Comparison of ENCODE assay signal across 21 cellular contexts in genomic region chr15:65088643-65089021, GRCh38. TPM values are rescaled to one million over a fixed set of nuclear protein-coding genes. Genes with fewer than 3 reads are reported as not detected.
DNase-seq lines count a peak whose midpoint lies in the region; ATAC-seq and TF ChIP-seq lines count a peak whose summit lies in the region.
"Had no signal": no experiment of that assay in that cellular context is flagged by ENCODE, and none has a peak within 500 bp of the region (broad histone marks: within the 10 kb centered on the region; RNA-seq: fewer than 3 reads in every experiment).

No MANE protein-coding gene starts in this region.

- H3K4me3 ChIP-seq in IMR-90 (ENCODE audit: insufficient read depth, low read depth, low read length): no peak overlapping the region
- H3K4me3 ChIP-seq in gastroesophageal sphincter: no peak overlapping the region
- no peak overlapping the region for H3K4me3 ChIP-seq in mucosa of descending colon
- H3K4me3 ChIP-seq in testis: no peak overlapping the region

- H2AK5ac ChIP-seq in IMR-90 (ENCODE audit: low read depth, low read length): peak overlapping the region; percentile 71; the same call in 1 of the 2 replicates

- H2BK20ac ChIP-seq in IMR-90 (ENCODE audit: low read depth, low read length): no peak overlapping the region; the same call in 1 of the 2 replicates

- peak overlapping the region; percentile 0; the same call in 1 of the 2 replicates for H4K5ac ChIP-seq in IMR-90 (ENCODE audit: low read depth, low read length)

- H3K4me1 ChIP-seq in IMR-90 (ENCODE audit: control insufficient read depth, insufficient read depth, low read length): peaks cover 30% of the 10 kb centered on the region
- H3K4me1 ChIP-seq in gastroesophageal sphincter: peaks cover 8 to 100% (median 47%) of the 10 kb centered on the region in 3 donors
- H3K4me1 ChIP-seq in mucosa of descending colon (ENCODE audit: low read depth): peaks cover 24% of the 10 kb centered on the region
- H3K4me1 ChIP-seq in testis: peaks cover 42% of the 10 kb centered on the region

- no peak overlapping the region for H3K23ac ChIP-seq in IMR-90 (ENCODE audit: low read depth, low read length)

- in situ Hi-C loops in IMR-90 (cut with MboI; ENCODE audit: low sequenced_read_pairs): loop anchor here (5.0 to 10.0 kb wide), 2 partner anchors 36 to 54 kb away; no protein-coding TSS in a partner anchor

- BruUV-seq in IMR-90 (replicated peaks; lab: Mats Ljungman, UMichigan): no TSS peak

- no peak overlapping the region for H2BK5ac ChIP-seq in IMR-90 (ENCODE audit: low read depth, low read length, poor library complexity, severe bottlenecking)

- no peaks in the 10 kb centered on the region for H3K9me3 Mint-ChIP-seq in activated T-helper 17 cell treated with anti-CD3 and anti-CD28 coated beads, Interleukin-2, amount 50 U/mL, for 72 hours

- H3K27me3 ChIP-seq in IMR-90 (ENCODE audit: control insufficient read depth, insufficient read depth, low read length): peaks cover 26% of the 10 kb centered on the region
- H3K27me3 ChIP-seq in gastroesophageal sphincter: no peaks in the 10 kb centered on the region
- no peaks in the 10 kb centered on the region for H3K27me3 ChIP-seq in testis

- CTCF ChIA-PET in IMR-90 (lab: Yijun Ruan, JAX): interaction anchor here (1.9 kb wide), 1 partner anchor 13 kb away, joined by 9 read pairs; no protein-coding TSS in a partner anchor

- no peak overlapping the region for H2AK9ac ChIP-seq in IMR-90 (replicated peaks; ENCODE audit: low read depth, low read length, poor library complexity)

- no peak overlapping the region; the same call in 1 of the 2 replicates for H3K27ac ChIP-seq in IMR-90 (ENCODE audit: insufficient read depth, low read length)
- peak overlapping the region; percentile 88 to 98 (median 90) for H3K27ac ChIP-seq in gastroesophageal sphincter
- H3K27ac ChIP-seq in testis: peak overlapping the region; percentile 73 to 78
- H3K27ac ChIP-seq: VCaP had no signal

- no peaks in the 10 kb centered on the region for H3K36me3 ChIP-seq in IMR-90 (ENCODE audit: control insufficient read depth, insufficient read depth, low read length)
- no peaks in the 10 kb centered on the region for H3K36me3 ChIP-seq in gastroesophageal sphincter
- no peaks in the 10 kb centered on the region for H3K36me3 ChIP-seq in mucosa of descending colon (ENCODE audit: low read depth)
- no peaks in the 10 kb centered on the region for H3K36me3 ChIP-seq in testis (ENCODE audit: low read depth, missing control alignments)

- TF ChIP-seq POLR2A in IMR-90 (IDR thresholded peaks at IDR 0.05; ENCODE audit: low read depth, low read length) (no peak), gastroesophageal sphincter (IDR thresholded peaks at IDR 0.05) (no peak), testis (IDR thresholded peaks at IDR 0.05) (no peak)

- dilution Hi-C loops in IMR-90 (cut with HindIII; ENCODE audit: low sequenced_read_pairs, unreplicated experiment): no loop called here

- intact Hi-C loops in IMR-90 (cut with micrococcal nuclease) (no loop called here), mucosa of descending colon (cut with DNase I, micrococcal nuclease) (loop anchor here in 1 of 2 donors (10.0 kb wide), 1 partner anchor 54 kb away; no protein-coding TSS in a partner anchor), testis (cut with DNase I; ENCODE audit: low total_unique reads) (loop anchor here (10.0 kb wide), 1 partner anchor 54 kb away; no protein-coding TSS in a partner anchor)

- peak overlapping the region; percentile 2; the same call in 1 of the 2 replicates for H2BK120ac ChIP-seq in IMR-90 (ENCODE audit: low read depth, low read length)

- no peak overlapping the region for H3K4me3 Mint-ChIP-seq in activated T-helper 17 cell treated with anti-CD3 and anti-CD28 coated beads, Interleukin-2, amount 50 U/mL, for 72 hours
- H3K4me3 Mint-ChIP-seq: activated CD8-positive, alpha-beta T cell treated with anti-CD3 and anti-CD28 coated beads, Interleukin-2, amount 10 ng/mL, durations not matched to agents 7 days and 5 days had no signal

- DNase-seq in IMR-90: no peak
- DNase-seq in mucosa of descending colon: peak in 2 of 3 donors; percentile 73 to 79
- DNase-seq in testis: no peak
- no peak for DNase-seq in pons (ENCODE audit: low spot score)
- DNase-seq in putamen (ENCODE audit: low spot score): no peak
- no peak for DNase-seq in kidney glomerular epithelial cell (lab: John Stamatoyannopoulos, UW)
- DNase-seq: activated CD8-positive, alpha-beta T cell treated with anti-CD3 and anti-CD28 coated beads, Interleukin-2, amount 10 ng/mL, durations not matched to agents 7 days and 5 days; activated effector memory CD4-positive, alpha-beta T cell treated with Interleukin-2 at 50 U/mL for 16 hours; Calu3; GF-D8; NCI-H2029; NCI-H526; PC-3; stimulated activated CD4-positive, alpha-beta T cell treated with anti-CD3 and anti-CD28 coated beads, Interleukin-15, amount 100 ng/mL, for 24 hours had no signal

- H3K9ac ChIP-seq in IMR-90 (ENCODE audit: low read depth, low read length): no peak overlapping the region

- WGBS in IMR-90 (ENCODE audit: extremely low coverage in 2 of 2, insufficient read length in 1 of 2), 2 experiments: no CpG with 5 or more reads among the region's 6 CpGs
- no CpG with 5 or more reads among the region's 6 CpGs for WGBS in gastroesophageal sphincter (ENCODE audit: low coverage in 1 of 2), 2 donors
- 67 to 82% methylated on average over 6 of the region's 6 CpGs for WGBS in testis, 2 donors

- POLR2A ChIA-PET in IMR-90 (lab: Charles Lee; ENCODE audit: unreplicated experiment): no interaction called here

- no peaks in the 10 kb centered on the region for H3K4me1 Mint-ChIP-seq in activated T-helper 17 cell treated with anti-CD3 and anti-CD28 coated beads, Interleukin-2, amount 50 U/mL, for 72 hours

- H4K8ac ChIP-seq in IMR-90 (ENCODE audit: low read depth in 2 of 2, low read length in 2 of 2): no peak overlapping the region; a peak in 1 of 4 replicates

- ATAC-seq in IMR-90 (ENCODE audit: low read depth) (no peak), gastroesophageal sphincter (peak; percentile 0), mucosa of descending colon (peak; percentile 91)
- ATAC-seq in activated T-helper 17 cell treated with anti-CD3 and anti-CD28 coated beads, Interleukin-2, amount 50 U/mL, for 72 hours (replicated peaks): no peak
- ATAC-seq: activated CD8-positive, alpha-beta T cell treated with anti-CD3 and anti-CD28 coated beads, Interleukin-2, amount 10 ng/mL, durations not matched to agents 7 days and 5 days; PC-3 had no signal

- H3K4ac ChIP-seq in IMR-90 (ENCODE audit: low read depth, low read length): peak overlapping the region; percentile 4; the same call in 1 of the 2 replicates

- H3K18ac ChIP-seq in IMR-90 (ENCODE audit: low read depth, low read length): peak overlapping the region; percentile 32; the same call in 1 of the 2 replicates

- no peak overlapping the region for H3K14ac ChIP-seq in IMR-90 (replicated peaks; ENCODE audit: low read depth, low read length)

- H3K36me3 Mint-ChIP-seq in activated T-helper 17 cell treated with anti-CD3 and anti-CD28 coated beads, Interleukin-2, amount 50 U/mL, for 72 hours (ENCODE audit: low read depth): no peaks in the 10 kb centered on the region

- TF ChIP-seq RAD21 in IMR-90 (IDR thresholded peaks at IDR 0.05; ENCODE audit: low read length): no peak

- no peak overlapping the region for H3K27ac Mint-ChIP-seq in activated T-helper 17 cell treated with anti-CD3 and anti-CD28 coated beads, Interleukin-2, amount 50 U/mL, for 72 hours
- H3K27ac Mint-ChIP-seq: activated CD8-positive, alpha-beta T cell treated with anti-CD3 and anti-CD28 coated beads, Interleukin-2, amount 10 ng/mL, durations not matched to agents 7 days and 5 days had no signal

- no peak overlapping the region for H2AFZ ChIP-seq in IMR-90 (replicated peaks; ENCODE audit: low read length, poor library complexity)

- H4K91ac ChIP-seq in IMR-90 (ENCODE audit: insufficient read depth, low read depth, low read length): no peak overlapping the region

- H2BK15ac ChIP-seq in IMR-90 (ENCODE audit: low read depth, low read length): no peak overlapping the region

- H3K4me2 ChIP-seq in IMR-90 (ENCODE audit: low read depth, low read length): no peak overlapping the region

- H3K9me1 ChIP-seq in IMR-90 (ENCODE audit: insufficient read depth, low read length): no peaks in the 10 kb centered on the region

- H4K20me1 ChIP-seq in IMR-90 (ENCODE audit: insufficient read depth, low read length): no peaks in the 10 kb centered on the region

- H3K9me3 ChIP-seq in IMR-90 (ENCODE audit: control insufficient read depth, insufficient read depth, low read length) (no peaks in the 10 kb centered on the region), gastroesophageal sphincter (no peaks in the 10 kb centered on the region), mucosa of descending colon (no peaks in the 10 kb centered on the region), testis (no peaks in the 10 kb centered on the region)

- H3K79me1 ChIP-seq in IMR-90 (ENCODE audit: low read depth in 1 of 2, low read length in 2 of 2): no peaks in the 10 kb centered on the region

- H3K56ac ChIP-seq in IMR-90 (ENCODE audit: extremely low read depth, insufficient read depth, low read length): no peak overlapping the region

- TF ChIP-seq CTCF in IMR-90 (conservative IDR thresholded peaks at IDR 0.05; ENCODE audit: low read depth, low read length): no peak
- no peak for TF ChIP-seq CTCF in gastroesophageal sphincter (IDR thresholded peaks at IDR 0.05)
- TF ChIP-seq CTCF in mucosa of descending colon (IDR thresholded peaks at IDR 0.05): no peak
- TF ChIP-seq CTCF in testis (IDR thresholded peaks at IDR 0.05): no peak

- peaks cover 7% of the 10 kb centered on the region for H3K27me3 Mint-ChIP-seq in activated T-helper 17 cell treated with anti-CD3 and anti-CD28 coated beads, Interleukin-2, amount 50 U/mL, for 72 hours

- no peak for TF ChIP-seq EP300 in gastroesophageal sphincter (IDR thresholded peaks at IDR 0.05)

RNA-seq across cellular contexts. Expression of gene KBTBD13, which starts 12.1 kb away (rescaled TPM):
- total RNA-seq in IMR-90 (2012; rRNA removed) (not detected in 2 replicates), gastroesophageal sphincter (not detected), mucosa of descending colon (under 1 TPM in 1 of 3 donors, not detected in 2; 0.09 TPM), testis (1 to 10 TPM; 2.4 to 3.4 TPM)
- polyA plus RNA-seq in IMR-90 (2012; rRNA removed) (not detected in 2 replicates), testis (ENCODE audit: insufficient read depth, low read depth, low replicate concordance) (1.2 TPM)
- polyA plus RNA-seq in IMR-90 (2012; cell fraction: cytosol; rRNA removed): not detected in 2 replicates
- not detected in 2 replicates for polyA plus RNA-seq in IMR-90 (2012; cell fraction: nucleus; rRNA removed; ENCODE audit: low replicate concordance)
- not detected for total RNA-seq in activated T-helper 17 cell treated with anti-CD3 and anti-CD28 coated beads, Interleukin-2, amount 50 U/mL, for 72 hours
- total RNA-seq: activated CD8-positive, alpha-beta T cell treated with anti-CD3 and anti-CD28 coated beads, Interleukin-2, amount 10 ng/mL, durations not matched to agents 7 days and 5 days; Calu3; dermis microvascular lymphatic vessel endothelial cell; M059J; omental fat pad; PC-3; temporal lobe had no signal

RNA-seq across cellular contexts. Expression of gene RASL12, which starts 20.8 kb away (rescaled TPM):
- under 0.01 and 0.18 TPM in 2 replicates for total RNA-seq in IMR-90 (2012; rRNA removed)
- 0.19 and 0.22 TPM in 2 replicates for polyA plus RNA-seq in IMR-90 (2012; rRNA removed)
- polyA plus RNA-seq in IMR-90 (2012; cell fraction: cytosol; rRNA removed): 0.27 and 0.75 TPM in 2 replicates
- 0.26 and 0.50 TPM in 2 replicates for polyA plus RNA-seq in IMR-90 (2012; cell fraction: nucleus; rRNA removed; ENCODE audit: low replicate concordance)
- total RNA-seq in gastroesophageal sphincter: 100 to 1,000 TPM in 3 of 4 donors, 10 to 100 TPM in 1; 43.2 to 244 (median 179) TPM
- total RNA-seq in mucosa of descending colon: 10 to 100 TPM in 1 of 3 donors, 1 to 10 TPM in 2; 2.7 to 29.7 (median 8.4) TPM
- 10 to 100 TPM; 64.7 to 75.2 TPM for total RNA-seq in testis
- 43.9 TPM for polyA plus RNA-seq in testis (ENCODE audit: insufficient read depth, low read depth, low replicate concordance)
- not detected for total RNA-seq in activated T-helper 17 cell treated with anti-CD3 and anti-CD28 coated beads, Interleukin-2, amount 50 U/mL, for 72 hours
- total RNA-seq: activated CD8-positive, alpha-beta T cell treated with anti-CD3 and anti-CD28 coated beads, Interleukin-2, amount 10 ng/mL, durations not matched to agents 7 days and 5 days; dermis microvascular lymphatic vessel endothelial cell; M059J; PC-3 had no signal

RNA-seq across cellular contexts. Expression of gene UBAP1L, which starts 26.4 kb away (rescaled TPM):
- total RNA-seq in IMR-90 (2012; rRNA removed) (0.28 and 0.36 TPM in 2 replicates), gastroesophageal sphincter (1 to 10 TPM in 3 of 4 donors, under 1 TPM in 1; 0.12 to 7.5 (median 3.0) TPM), mucosa of descending colon (1 to 10 TPM; 2.0 to 6.9 (median 3.9) TPM), testis (10 to 100 TPM; 11.3 to 12.1 TPM)
- polyA plus RNA-seq in IMR-90 (2012; rRNA removed) (1.1 TPM in 2 replicates), testis (ENCODE audit: insufficient read depth, low read depth, low replicate concordance) (3.7 TPM)
- polyA plus RNA-seq in IMR-90 (2012; cell fraction: cytosol; rRNA removed): 0.19 and 0.24 TPM in 2 replicates
- 13.5 and 14.9 TPM in 2 replicates for polyA plus RNA-seq in IMR-90 (2012; cell fraction: nucleus; rRNA removed; ENCODE audit: low replicate concordance)
- total RNA-seq in activated T-helper 17 cell treated with anti-CD3 and anti-CD28 coated beads, Interleukin-2, amount 50 U/mL, for 72 hours: 1 to 10 TPM; 5.2 to 6.1 TPM

RNA-seq across cellular contexts. Expression of gene SLC51B, which starts 43.4 kb away (rescaled TPM):
- total RNA-seq in IMR-90 (2012; rRNA removed): not detected in 2 replicates
- polyA plus RNA-seq in IMR-90 (2012; rRNA removed): 0.16 TPM in 1 of 2 replicates, not detected in the other
- polyA plus RNA-seq in IMR-90 (2012; cell fraction: cytosol; rRNA removed): 0.09 TPM in 1 of 2 replicates, not detected in the other
- not detected in 2 replicates for polyA plus RNA-seq in IMR-90 (2012; cell fraction: nucleus; rRNA removed; ENCODE audit: low replicate concordance)
- total RNA-seq in gastroesophageal sphincter: not detected
- 100 to 1,000 TPM in 1 of 3 donors, 10 to 100 TPM in 2; 70.1 to 157 (median 76.2) TPM for total RNA-seq in mucosa of descending colon
- total RNA-seq in testis: 1 to 10 TPM; 1.1 to 3.8 TPM
- 13.6 TPM for polyA plus RNA-seq in testis (ENCODE audit: insufficient read depth, low read depth, low replicate concordance)
- total RNA-seq in activated T-helper 17 cell treated with anti-CD3 and anti-CD28 coated beads, Interleukin-2, amount 50 U/mL, for 72 hours: not detected
- total RNA-seq: activated CD8-positive, alpha-beta T cell treated with anti-CD3 and anti-CD28 coated beads, Interleukin-2, amount 10 ng/mL, durations not matched to agents 7 days and 5 days; Calu3; dermis microvascular lymphatic vessel endothelial cell; M059J; omental fat pad; PC-3; temporal lobe had no signal

RNA-seq across cellular contexts. Expression of gene PDCD7, which starts 45.0 kb away (rescaled TPM):
- total RNA-seq in IMR-90 (2012; rRNA removed): 4.7 and 8.1 TPM in 2 replicates
- 8.1 and 12.3 TPM in 2 replicates for polyA plus RNA-seq in IMR-90 (2012; rRNA removed)
- 6.1 and 8.4 TPM in 2 replicates for polyA plus RNA-seq in IMR-90 (2012; cell fraction: cytosol; rRNA removed)
- 6.5 and 13.2 TPM in 2 replicates for polyA plus RNA-seq in IMR-90 (2012; cell fraction: nucleus; rRNA removed; ENCODE audit: low replicate concordance)
- 10 to 100 TPM; 26.4 to 70.7 (median 30.4) TPM for total RNA-seq in gastroesophageal sphincter
- 10 to 100 TPM; 12.0 to 32.9 (median 13.4) TPM for total RNA-seq in mucosa of descending colon
- 10 to 100 TPM; 66.8 to 76.1 TPM for total RNA-seq in testis
- 39.7 TPM for polyA plus RNA-seq in testis (ENCODE audit: insufficient read depth, low read depth, low replicate concordance)
- 10 to 100 TPM; 22.0 to 36.7 TPM for total RNA-seq in activated T-helper 17 cell treated with anti-CD3 and anti-CD28 coated beads, Interleukin-2, amount 50 U/mL, for 72 hours

Comparison
In these comparisons a context has a peak if more than half of its experiments do, and no peak if none do; other contexts are left out.
1. ATAC-seq: peak in gastroesophageal sphincter (single experiment) and mucosa of descending colon (single experiment); none in IMR-90 (single experiment) and activated T-helper 17 cell treated with anti-CD3 and anti-CD28 coated beads, Interleukin-2, amount 50 U/mL, for 72 hours (single experiment).
2. DNase-seq: peak in mucosa of descending colon (2 of 3); none in IMR-90 (single experiment), testis (single experiment), pons (single experiment), putamen (single experiment) and kidney glomerular epithelial cell (single experiment).